Comparison of ENCODE assay signal across 22 cellular contexts in genomic region chr6:75689576-75689975, GRCh38. TPM values are rescaled to one million over a fixed set of nuclear protein-coding genes. Genes with fewer than 3 reads are reported as not detected.
A peak's percentile ranks its signal among the peaks of the same experiment; 100 is the strongest.
DNase-seq lines count a peak whose midpoint lies in the region; ATAC-seq, FAIRE-seq and TF ChIP-seq lines count a peak whose summit lies in the region.
"Had no signal": no experiment of that assay in that cellular context is flagged by ENCODE, and none has a peak within 500 bp of the region (broad histone marks: within the 10 kb centered on the region; RNA-seq: fewer than 3 reads in every experiment).

No MANE protein-coding gene starts in this region.

- H4K12ac ChIP-seq in trophoblast cell (ENCODE audit: low read depth, low read length), result peak overlapping the region; percentile 62

- H3K14ac ChIP-seq in trophoblast cell (ENCODE audit: low read length), result no peak overlapping the region

- no peaks in the 10 kb centered on the region for H3K27me3 Mint-ChIP-seq in stimulated activated naive CD8-positive, alpha-beta T cell treated with anti-CD3 and anti-CD28 coated beads, Interleukin-15, amount 100 ng/mL, for 72 hours
- H3K27me3 Mint-ChIP-seq: B cell; CD4-positive, CD25-positive, alpha-beta regulatory T cell; CD8-positive, alpha-beta memory T cell had no signal

- H3K9me3 ChIP-seq in endothelial cell of umbilical vein (replicated peaks; ENCODE audit: control insufficient read depth, insufficient read depth, low read length), result no peaks in the 10 kb centered on the region
- peaks cover 2% of the 10 kb centered on the region for H3K9me3 ChIP-seq in trophoblast cell (ENCODE audit: insufficient read depth, low read depth, low read length)
- H3K9me3 ChIP-seq: BLaER1 had no signal

- intact Hi-C loops in endothelial cell of umbilical vein (cut with micrococcal nuclease), result no loop called here

- no peak overlapping the region for H3K4me2 ChIP-seq in endothelial cell of umbilical vein (ENCODE audit: insufficient read depth, low read length)
- H3K4me2 ChIP-seq in trophoblast cell (ENCODE audit: low read length), result no peak overlapping the region
- H3K4me2 ChIP-seq: BLaER1 had no signal

- no peak overlapping the region for H2BK12ac ChIP-seq in trophoblast cell (ENCODE audit: low read length)

- no peaks in the 10 kb centered on the region for H3K9me1 ChIP-seq in endothelial cell of umbilical vein (replicated peaks; ENCODE audit: control insufficient read depth, extremely low read depth, insufficient read depth, low read length)

- H3K4me3 ChIP-seq in endothelial cell of umbilical vein (replicated peaks in 1 of 3; ENCODE audit: insufficient read depth in 1 of 3, low read depth in 1 of 3, low read length in 3 of 3) (no peak overlapping the region), trophoblast cell (ENCODE audit: low read depth, low read length) (no peak overlapping the region)
- H3K4me3 ChIP-seq: BLaER1, GM23248 had no signal

- H3K18ac ChIP-seq in trophoblast cell (ENCODE audit: low read length), result no peak overlapping the region

- no peaks in the 10 kb centered on the region for H3K79me1 ChIP-seq in trophoblast cell (ENCODE audit: low read length)

- H3K27me3 ChIP-seq in endothelial cell of umbilical vein (ENCODE audit: control insufficient read depth in 2 of 2, insufficient read depth in 2 of 2, low read length in 2 of 2) (no peaks in the 10 kb centered on the region), trophoblast cell (ENCODE audit: insufficient read depth, low read length) (no peaks in the 10 kb centered on the region)
- H3K27me3 ChIP-seq: BLaER1 had no signal

- no TSS peak for BruUV-seq in endothelial cell of umbilical vein (replicated peaks; lab: Mats Ljungman, UMichigan)

- no peak overlapping the region for H3K4me3 Mint-ChIP-seq in stimulated activated naive CD8-positive, alpha-beta T cell treated with anti-CD3 and anti-CD28 coated beads, Interleukin-15, amount 100 ng/mL, for 72 hours
- H3K4me3 Mint-ChIP-seq: B cell; CD4-positive, CD25-positive, alpha-beta regulatory T cell; CD8-positive, alpha-beta memory T cell had no signal

- H4K20me1 ChIP-seq in endothelial cell of umbilical vein (replicated peaks; ENCODE audit: control insufficient read depth, extremely low read depth, insufficient read depth, low read length), result no peaks in the 10 kb centered on the region
- H4K20me1 ChIP-seq: BLaER1 had no signal

- no peak for TF ChIP-seq POLR2A in endothelial cell of umbilical vein (IDR thresholded peaks at IDR 0.05; ENCODE audit: low read depth, low read length)

- H2AFZ ChIP-seq in endothelial cell of umbilical vein (ENCODE audit: low read depth, low read length), result no peak overlapping the region
- H2AFZ ChIP-seq in trophoblast cell (ENCODE audit: insufficient read depth, low read length, poor library complexity), result no peak overlapping the region
- H2AFZ ChIP-seq: GM23248 had no signal

- no CpG with 5 or more reads among the region's 7 CpGs for WGBS in trophoblast cell (ENCODE audit: extremely low coverage, insufficient coverage, insufficient read length)

- peaks cover 8% of the 10 kb centered on the region for H3K4me1 Mint-ChIP-seq in stimulated activated naive CD8-positive, alpha-beta T cell treated with anti-CD3 and anti-CD28 coated beads, Interleukin-15, amount 100 ng/mL, for 72 hours

- peaks cover 5 to 16% of the 10 kb centered on the region in 2 donors for H3K9me3 Mint-ChIP-seq in stimulated activated naive CD8-positive, alpha-beta T cell treated with anti-CD3 and anti-CD28 coated beads, Interleukin-15, amount 100 ng/mL, for 72 hours
- H3K9me3 Mint-ChIP-seq: CD8-positive, alpha-beta memory T cell had no signal

- no peak overlapping the region for H3K4ac ChIP-seq in trophoblast cell (ENCODE audit: low read depth, low read length)

- H2BK5ac ChIP-seq in trophoblast cell (ENCODE audit: low read depth, low read length, poor library complexity), result no peak overlapping the region

- H3K4me1 ChIP-seq in endothelial cell of umbilical vein (ENCODE audit: control insufficient read depth, extremely low read depth, insufficient read depth, low read length) (no peaks in the 10 kb centered on the region), trophoblast cell (ENCODE audit: control insufficient read depth in 1 of 2, insufficient read depth in 2 of 2, low read length in 2 of 2) (no peaks in the 10 kb centered on the region)
- H3K4me1 ChIP-seq: BLaER1 had no signal

- H3K36me3 ChIP-seq in endothelial cell of umbilical vein (ENCODE audit: control insufficient read depth in 2 of 2, extremely low read depth in 1 of 2, insufficient read depth in 2 of 2, low read length in 2 of 2) (peaks cover 2% of the 10 kb centered on the region in 2 experiments), trophoblast cell (ENCODE audit: control insufficient read depth in 1 of 2, insufficient read depth in 2 of 2, low read length in 2 of 2) (peaks cover 24 to 25% of the 10 kb centered on the region in 2 experiments)

- TF ChIP-seq CTCF in endothelial cell of umbilical vein (IDR thresholded peaks at IDR 0.05; ENCODE audit: extremely low read depth in 1 of 2, insufficient read depth in 1 of 2, low read depth in 1 of 2, low read length in 2 of 2), result no peak

- H4K8ac ChIP-seq in trophoblast cell (ENCODE audit: low read depth, low read length), result no peak overlapping the region

- H3K9ac ChIP-seq in endothelial cell of umbilical vein (replicated peaks; ENCODE audit: extremely low read depth, insufficient read depth, low read length) (no peak overlapping the region), trophoblast cell (ENCODE audit: low read length) (no peak overlapping the region)
- H3K9ac ChIP-seq: BLaER1, GM23248 had no signal

- CTCF ChIA-PET in endothelial cell of umbilical vein (lab: Charles Lee), result no interaction called here

- FAIRE-seq in endothelial cell of umbilical vein (lab: Jason Lieb, UNC), result peak; percentile 49
- FAIRE-seq: D721Med, GM12892, GM19239, H1 had no signal

- H3K23ac ChIP-seq in trophoblast cell (ENCODE audit: low read length), result no peak overlapping the region

- no peak overlapping the region for H2AK5ac ChIP-seq in trophoblast cell (ENCODE audit: low read length)

- no peak for DNase-seq in stimulated activated naive CD8-positive, alpha-beta T cell treated with anti-CD3 and anti-CD28 coated beads, Interleukin-15, Interleukin-2, amounts not matched to agents 100 U/mL and 50 U/mL, for 24 hours
- DNase-seq in stimulated activated naive CD8-positive, alpha-beta T cell treated with anti-CD3 and anti-CD28 coated beads, Interleukin-15, amount 100 ng/mL, for 72 hours, result no peak
- DNase-seq in GDM1 (lab: John Stamatoyannopoulos, UW) (peak; percentile 1), endothelial cell of umbilical vein (ENCODE audit: low read depth, low spot score) (no peak), trophoblast cell (no peak), RPMI8226 (no peak), Ammon's horn (ENCODE audit: low spot score) (no peak)
- DNase-seq: CD4-positive, CD25-positive, alpha-beta regulatory T cell; CD8-positive, alpha-beta memory T cell; DMS 273 treated with DMSO at 0.1 percent for 48 hours; DMS79; GM23248; H7; HCEC 1CT had no signal

- H3K27ac Mint-ChIP-seq in stimulated activated naive CD8-positive, alpha-beta T cell treated with anti-CD3 and anti-CD28 coated beads, Interleukin-15, amount 100 ng/mL, for 72 hours, result no peak overlapping the region
- H3K27ac Mint-ChIP-seq: B cell; CD4-positive, CD25-positive, alpha-beta regulatory T cell had no signal

- H3K79me2 ChIP-seq in endothelial cell of umbilical vein (ENCODE audit: control insufficient read depth, insufficient read depth, low read length), result no peaks in the 10 kb centered on the region
- no peaks in the 10 kb centered on the region for H3K79me2 ChIP-seq in trophoblast cell (ENCODE audit: control insufficient read depth, insufficient read depth, low read length, poor library complexity)

- no peak overlapping the region for H4K91ac ChIP-seq in trophoblast cell (ENCODE audit: low read depth, low read length)

- no peak overlapping the region for H2BK120ac ChIP-seq in trophoblast cell (ENCODE audit: insufficient read depth, low read length, poor library complexity)

- dilution Hi-C loops in endothelial cell of umbilical vein (cut with MboI; ENCODE audit: extremely low pct_ligation_motif_present, low sequenced_read_pairs), result no loop called here

- POLR2A ChIA-PET in endothelial cell of umbilical vein (lab: Charles Lee), result no interaction called here

- H3K27ac ChIP-seq in endothelial cell of umbilical vein (ENCODE audit: insufficient read depth, low read depth, low read length), result no peak overlapping the region
- H3K27ac ChIP-seq in trophoblast cell (ENCODE audit: low read depth, low read length), result no peak overlapping the region
- H3K27ac ChIP-seq: BLaER1, C4-2B, GM23248 had no signal

- ATAC-seq in stimulated activated naive CD8-positive, alpha-beta T cell treated with anti-CD3 and anti-CD28 coated beads, Interleukin-15, Interleukin-2, amounts not matched to agents 100 U/mL and 50 U/mL, for 24 hours, result peak; percentile 23
- ATAC-seq in stimulated activated naive CD8-positive, alpha-beta T cell treated with anti-CD3 and anti-CD28 coated beads, Interleukin-15, amount 100 ng/mL, for 72 hours, result no peak
- no peak for ATAC-seq in GM18868 (IDR thresholded peaks at IDR 0.05; ENCODE audit: unreplicated experiment)

TF ChIP-seq in endothelial cell of umbilical vein, 7 proteins besides CTCF, POLR2A, EP300 and RAD21:
- TF ChIP-seq MAX (IDR thresholded peaks at IDR 0.05; ENCODE audit: insufficient read depth, insufficient read length) (no peak), EZH2 (IDR thresholded peaks at IDR 0.05; ENCODE audit: borderline replicate concordance, low read depth, low read length, severe bottlenecking) (no peak), GATA2 (IDR thresholded peaks at IDR 0.05; ENCODE audit: insufficient read depth, insufficient read length, low read depth, low read length) (no peak), JUN (IDR thresholded peaks at IDR 0.05; ENCODE audit: borderline replicate concordance, insufficient read depth, insufficient read length, low read depth) (no peak), POLR2AphosphoS5 (IDR thresholded peaks at IDR 0.05; ENCODE audit: insufficient read depth, low read depth, low read length) (no peak), FOS (IDR thresholded peaks at IDR 0.05; ENCODE audit: borderline replicate concordance, insufficient read depth, low read length) (no peak), MYC (IDR thresholded peaks at IDR 0.05; ENCODE audit: low read depth, low read length) (no peak)

RNA-seq across cellular contexts. Expression of gene MYO6, which starts 59.5 kb away (rescaled TPM):
- 68.0 and 75.0 TPM in 2 replicates for total RNA-seq in endothelial cell of umbilical vein
- 12.5 and 15.5 TPM in 2 replicates for polyA plus RNA-seq in endothelial cell of umbilical vein
- 15.0 TPM in 2 replicates for polyA plus RNA-seq in endothelial cell of umbilical vein (2011; cell fraction: cytosol; rRNA removed)
- polyA plus RNA-seq in endothelial cell of umbilical vein (2011; cell fraction: nucleus; rRNA removed), result 61.4 and 64.3 TPM in 2 replicates
- 49.4 and 53.5 TPM in 2 replicates for polyA plus RNA-seq in endothelial cell of umbilical vein (2012)
- 28.1 and 31.3 TPM in 2 replicates for polyA minus RNA-seq in endothelial cell of umbilical vein
- polyA minus RNA-seq in endothelial cell of umbilical vein (2011; cell fraction: cytosol; rRNA and poly(A)+ RNA removed), result 3.9 TPM
- polyA minus RNA-seq in endothelial cell of umbilical vein (2011; cell fraction: nucleus; rRNA and poly(A)+ RNA removed), result 59.2 and 74.8 TPM in 2 replicates
- 73.1 and 74.5 TPM in 2 replicates for polyA plus RNA-seq in trophoblast cell (2013)
